In the genomic region with DNA sequence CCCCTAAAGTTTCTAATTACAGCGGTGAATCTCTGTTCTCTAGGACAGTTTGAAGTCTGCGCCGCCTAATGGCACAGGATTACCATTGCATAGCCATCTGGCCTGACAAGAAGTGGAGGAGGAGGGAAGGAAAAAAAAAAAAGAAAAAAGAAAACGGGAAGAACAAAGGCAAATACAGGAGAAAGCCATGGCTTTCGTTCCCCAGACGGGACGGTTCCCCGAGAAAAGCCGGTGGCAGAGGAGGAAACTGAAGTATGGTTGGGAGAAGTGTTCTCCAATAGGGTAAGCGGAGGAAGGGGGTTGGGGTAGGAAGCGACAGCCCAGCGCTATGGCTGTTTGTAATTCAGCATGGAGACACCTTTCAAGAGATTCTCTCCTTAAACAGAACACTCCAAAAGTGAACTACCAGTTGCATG, we compare ENCODE assay signal across 7 cellular contexts.
DNase-seq lines count a peak whose midpoint lies in the region; ATAC-seq and TF ChIP-seq lines count a peak whose summit lies in the region.

No MANE protein-coding gene starts in this region.

- peak overlapping the region in 2 of 3 donors; percentile 41 to 68 for H3K27ac ChIP-seq in right lobe of liver

- POLR2A ChIA-PET in GM10248 (lab: Yijun Ruan, JAX) = no interaction called here

- H3K27me3 Mint-ChIP-seq in T-helper 2 cell treated with Interferon-gamma antibody and Interleukin-4, amounts not matched to agents 5 μg/mL and 100 μg/mL, for 36 hours (ENCODE audit: low read depth) = peaks cover 12% of the 10 kb centered on the region
- peaks cover 10% of the 10 kb centered on the region for H3K27me3 Mint-ChIP-seq in dendritic cell treated with granulocyte-macrophage colony-stimulating factor and Interleukin-4, amounts not matched to agents 40 ng/mL and 50 ng/mL, for 4 days

- H3K4me1 ChIP-seq in right lobe of liver = no peaks in the 10 kb centered on the region

- no peak for TF ChIP-seq POLR2A in right lobe of liver (IDR thresholded peaks at IDR 0.05)

- no peaks in the 10 kb centered on the region for H3K36me3 Mint-ChIP-seq in T-helper 2 cell treated with Interferon-gamma antibody and Interleukin-4, amounts not matched to agents 5 μg/mL and 100 μg/mL, for 36 hours (ENCODE audit: low read depth)
- H3K36me3 Mint-ChIP-seq in dendritic cell treated with granulocyte-macrophage colony-stimulating factor and Interleukin-4, amounts not matched to agents 40 ng/mL and 50 ng/mL, for 4 days (ENCODE audit: low read depth) = peaks cover 6% of the 10 kb centered on the region

- TF ChIP-seq CTCF in GM10248 (IDR thresholded peaks at IDR 0.05; ENCODE audit: control extremely low read depth, extremely low read depth, low read depth, missing control alignments) (peak; percentile 57), right lobe of liver (IDR thresholded peaks at IDR 0.05) (peak; percentile 32 to 53 (median 49))

- TF ChIP-seq RAD21 in Ishikawa (IDR thresholded peaks at IDR 0.05; ENCODE audit: low read depth) = 0 out of 2 replicates have a peak, but pooled peaks have one; percentile 26

- no peaks in the 10 kb centered on the region for H3K36me3 ChIP-seq in right lobe of liver

- no peaks in the 10 kb centered on the region for H3K27me3 ChIP-seq in right lobe of liver

- CTCF ChIA-PET in GM10248 (lab: Yijun Ruan, JAX) = interaction anchor here (0.7 to 2.0 kb wide), 9 partner anchors 11 to 245 kb away, joined by 3 to 7 read pairs (median 3); a partner anchor contains a TSS

- TF ChIP-seq EP300 in Ishikawa (IDR thresholded peaks at IDR 0.05; ENCODE audit: borderline replicate concordance) = no peak

- WGBS in right lobe of liver (ENCODE audit: insufficient coverage, low coverage, low lambda C conversion rate, missing lambda C conversion rate) = 15% methylated on average over 12 of the region's 12 CpGs

- peak overlapping the region; percentile 36 to 58 (median 55) for H3K4me3 ChIP-seq in right lobe of liver

- ATAC-seq in GM21723 (IDR thresholded peaks at IDR 0.05; ENCODE audit: unreplicated experiment) = peak; percentile 68
- ATAC-seq in right lobe of liver = peak; percentile 68 to 71 (median 70)

- peak overlapping the region; percentile 89 for H3K27ac Mint-ChIP-seq in T-helper 2 cell treated with Interferon-gamma antibody and Interleukin-4, amounts not matched to agents 5 μg/mL and 100 μg/mL, for 36 hours
- H3K27ac Mint-ChIP-seq in dendritic cell treated with granulocyte-macrophage colony-stimulating factor and Interleukin-4, amounts not matched to agents 40 ng/mL and 50 ng/mL, for 4 days = peak overlapping the region; percentile 78

- H3K9me3 ChIP-seq in right lobe of liver = no peaks in the 10 kb centered on the region

- peak overlapping the region; percentile 99 for H3K4me3 Mint-ChIP-seq in T-helper 2 cell treated with Interferon-gamma antibody and Interleukin-4, amounts not matched to agents 5 μg/mL and 100 μg/mL, for 36 hours
- H3K4me3 Mint-ChIP-seq in dendritic cell treated with granulocyte-macrophage colony-stimulating factor and Interleukin-4, amounts not matched to agents 40 ng/mL and 50 ng/mL, for 4 days = peak overlapping the region; percentile 96

- H3K9me3 Mint-ChIP-seq in T-helper 2 cell treated with Interferon-gamma antibody and Interleukin-4, amounts not matched to agents 5 μg/mL and 100 μg/mL, for 36 hours = no peaks in the 10 kb centered on the region
- no peaks in the 10 kb centered on the region for H3K9me3 Mint-ChIP-seq in dendritic cell treated with granulocyte-macrophage colony-stimulating factor and Interleukin-4, amounts not matched to agents 40 ng/mL and 50 ng/mL, for 4 days

- H3K4me1 Mint-ChIP-seq in T-helper 2 cell treated with Interferon-gamma antibody and Interleukin-4, amounts not matched to agents 5 μg/mL and 100 μg/mL, for 36 hours (ENCODE audit: low read depth) = peaks cover 4% of the 10 kb centered on the region
- H3K4me1 Mint-ChIP-seq in dendritic cell treated with granulocyte-macrophage colony-stimulating factor and Interleukin-4, amounts not matched to agents 40 ng/mL and 50 ng/mL, for 4 days (ENCODE audit: low read depth) = peaks cover 6% of the 10 kb centered on the region

- DNase-seq in GM10248 (ENCODE audit: extremely low spot score) (peak; percentile 12), right lobe of liver (peak in 2 of 3 donors; percentile 30 to 47)
- DNase-seq in T-helper 2 cell treated with Interferon-gamma antibody and Interleukin-4, amounts not matched to agents 5 μg/mL and 100 μg/mL, for 36 hours (ENCODE audit: low spot score) = peak; percentile 16
- peak; percentile 10 to 25 for DNase-seq in stimulated activated CD4-positive, alpha-beta T cell treated with anti-CD3 and anti-CD28 coated beads, Interleukin-4, amount 100 ng/mL, for 4 hours

- intact Hi-C loops in dendritic cell treated with granulocyte-macrophage colony-stimulating factor and Interleukin-4, amounts not matched to agents 40 ng/mL and 50 ng/mL, for 4 days (cut with micrococcal nuclease) = loop anchor here (2.0 to 5.0 kb wide), 2 partner anchors 71 to 312 kb away; a partner anchor contains a TSS
- intact Hi-C loops in right lobe of liver (cut with DNase I) = no loop called here

TF ChIP-seq in Ishikawa, 13 proteins besides CTCF, POLR2A, EP300 and RAD21:
- TF ChIP-seq FOXM1 (IDR thresholded peaks at IDR 0.05; ENCODE audit: borderline replicate concordance, low read depth) (no peak), CREB1 (IDR thresholded peaks at IDR 0.05; ENCODE audit: low read depth) (no peak), ZBTB7A (IDR thresholded peaks at IDR 0.05; ENCODE audit: low read depth) (no peak), TEAD4 (IDR thresholded peaks at IDR 0.05) (no peak), TCF12 (IDR thresholded peaks at IDR 0.05; ENCODE audit: low read depth) (no peak), TAF1 (IDR thresholded peaks at IDR 0.05; ENCODE audit: low read depth) (no peak), EGR1 (IDR thresholded peaks at IDR 0.05) (no peak), CEBPB (IDR thresholded peaks at IDR 0.05) (no peak), YY1 (IDR thresholded peaks at IDR 0.05; ENCODE audit: low read depth) (no peak), NFIC (IDR thresholded peaks at IDR 0.05) (no peak)
- TF ChIP-seq, protein P1, sequence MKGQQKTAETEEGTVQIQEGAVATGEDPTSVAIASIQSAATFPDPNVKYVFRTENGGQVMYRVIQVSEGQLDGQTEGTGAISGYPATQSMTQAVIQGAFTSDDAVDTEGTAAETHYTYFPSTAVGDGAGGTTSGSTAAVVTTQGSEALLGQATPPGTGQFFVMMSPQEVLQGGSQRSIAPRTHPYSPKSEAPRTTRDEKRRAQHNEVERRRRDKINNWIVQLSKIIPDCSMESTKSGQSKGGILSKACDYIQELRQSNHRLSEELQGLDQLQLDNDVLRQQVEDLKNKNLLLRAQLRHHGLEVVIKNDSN (IDR thresholded peaks at IDR 0.05) = no peak
- TF ChIP-seq, protein P2, sequence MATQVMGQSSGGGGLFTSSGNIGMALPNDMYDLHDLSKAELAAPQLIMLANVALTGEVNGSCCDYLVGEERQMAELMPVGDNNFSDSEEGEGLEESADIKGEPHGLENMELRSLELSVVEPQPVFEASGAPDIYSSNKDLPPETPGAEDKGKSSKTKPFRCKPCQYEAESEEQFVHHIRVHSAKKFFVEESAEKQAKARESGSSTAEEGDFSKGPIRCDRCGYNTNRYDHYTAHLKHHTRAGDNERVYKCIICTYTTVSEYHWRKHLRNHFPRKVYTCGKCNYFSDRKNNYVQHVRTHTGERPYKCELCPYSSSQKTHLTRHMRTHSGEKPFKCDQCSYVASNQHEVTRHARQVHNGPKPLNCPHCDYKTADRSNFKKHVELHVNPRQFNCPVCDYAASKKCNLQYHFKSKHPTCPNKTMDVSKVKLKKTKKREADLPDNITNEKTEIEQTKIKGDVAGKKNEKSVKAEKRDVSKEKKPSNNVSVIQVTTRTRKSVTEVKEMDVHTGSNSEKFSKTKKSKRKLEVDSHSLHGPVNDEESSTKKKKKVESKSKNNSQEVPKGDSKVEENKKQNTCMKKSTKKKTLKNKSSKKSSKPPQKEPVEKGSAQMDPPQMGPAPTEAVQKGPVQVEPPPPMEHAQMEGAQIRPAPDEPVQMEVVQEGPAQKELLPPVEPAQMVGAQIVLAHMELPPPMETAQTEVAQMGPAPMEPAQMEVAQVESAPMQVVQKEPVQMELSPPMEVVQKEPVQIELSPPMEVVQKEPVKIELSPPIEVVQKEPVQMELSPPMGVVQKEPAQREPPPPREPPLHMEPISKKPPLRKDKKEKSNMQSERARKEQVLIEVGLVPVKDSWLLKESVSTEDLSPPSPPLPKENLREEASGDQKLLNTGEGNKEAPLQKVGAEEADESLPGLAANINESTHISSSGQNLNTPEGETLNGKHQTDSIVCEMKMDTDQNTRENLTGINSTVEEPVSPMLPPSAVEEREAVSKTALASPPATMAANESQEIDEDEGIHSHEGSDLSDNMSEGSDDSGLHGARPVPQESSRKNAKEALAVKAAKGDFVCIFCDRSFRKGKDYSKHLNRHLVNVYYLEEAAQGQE (IDR thresholded peaks at IDR 0.05; ENCODE audit: low read depth) = no peak
- TF ChIP-seq, protein P3, sequence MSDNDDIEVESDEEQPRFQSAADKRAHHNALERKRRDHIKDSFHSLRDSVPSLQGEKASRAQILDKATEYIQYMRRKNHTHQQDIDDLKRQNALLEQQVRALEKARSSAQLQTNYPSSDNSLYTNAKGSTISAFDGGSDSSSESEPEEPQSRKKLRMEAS (IDR thresholded peaks at IDR 0.05) = no peak

Comparison
In these comparisons a context has a peak if more than half of its experiments do, and no peak if none do; other contexts are left out.
1. Peak in every context shown above with its lines: DNase-seq, ATAC-seq, H3K4me3 ChIP-seq and H3K27ac ChIP-seq.